Comparison of ENCODE assay signal across 13 cellular contexts in genomic region chr16:58882292-58882691, GRCh38.
DNase-seq lines count a peak whose midpoint lies in the region; ATAC-seq and TF ChIP-seq lines count a peak whose summit lies in the region.
"Had no signal": no experiment of that assay in that cellular context is flagged by ENCODE, and none has a peak within 500 bp of the region (broad histone marks: within the 10 kb centered on the region; RNA-seq: fewer than 3 reads in every experiment).

No MANE protein-coding gene starts in this region.

- H3K9me3 Mint-ChIP-seq in stimulated activated effector memory CD8-positive, alpha-beta T cell treated with anti-CD3 and anti-CD28 coated beads, Interleukin-12 subunit alpha, Interleukin-12 subunit beta, amount 100 ng/mL, for 72 hours: peaks cover 5% of the 10 kb centered on the region
- peaks cover 15% of the 10 kb centered on the region for H3K9me3 Mint-ChIP-seq in progenitor cell of endocrine pancreas (ENCODE audit: low read depth)

- no peaks in the 10 kb centered on the region for H3K4me1 Mint-ChIP-seq in stimulated activated effector memory CD8-positive, alpha-beta T cell treated with anti-CD3 and anti-CD28 coated beads, Interleukin-12 subunit alpha, Interleukin-12 subunit beta, amount 100 ng/mL, for 72 hours
- no peaks in the 10 kb centered on the region for H3K4me1 Mint-ChIP-seq in progenitor cell of endocrine pancreas (ENCODE audit: low read depth)
- H3K4me1 Mint-ChIP-seq: CD4-positive, alpha-beta memory T cell had no signal

- ATAC-seq in GM19463 (IDR thresholded peaks at IDR 0.05; ENCODE audit: unreplicated experiment): peak; percentile 86
- ATAC-seq in HG03066 (IDR thresholded peaks at IDR 0.05; ENCODE audit: low read depth, unreplicated experiment): peak; percentile 96
- ATAC-seq in stimulated activated effector memory CD8-positive, alpha-beta T cell treated with anti-CD3 and anti-CD28 coated beads, Interleukin-12 subunit alpha, Interleukin-12 subunit beta, amount 100 ng/mL, for 72 hours: no peak
- ATAC-seq: stimulated activated naive CD8-positive, alpha-beta T cell treated with anti-CD3 and anti-CD28 coated beads, Interleukin-15, Interleukin-2, amounts not matched to agents 100 U/mL and 50 U/mL, for 24 hours had no signal

- TF ChIP-seq CTCF in GM10266 (IDR thresholded peaks at IDR 0.05; ENCODE audit: control insufficient read depth, insufficient read depth, low read depth, missing control alignments) (no peak), progenitor cell of endocrine pancreas (IDR thresholded peaks at IDR 0.05; ENCODE audit: unreplicated experiment) (no peak)

- DNase-seq in GM10266 (ENCODE audit: extremely low spot score): peak; percentile 54
- peak; percentile 47 for DNase-seq in OCI-M1 (lab: John Stamatoyannopoulos, UW)
- DNase-seq in stimulated activated effector memory CD8-positive, alpha-beta T cell treated with anti-CD3 and anti-CD28 coated beads, Interleukin-12 subunit alpha, Interleukin-12 subunit beta, amount 100 ng/mL, for 72 hours (ENCODE audit: low spot score in 2 of 2): no peak
- DNase-seq in stimulated activated CD4-positive, alpha-beta T cell treated with anti-CD3 and anti-CD28 coated beads, Interleukin-2, amount 100 ng/mL, for 48 hours: no peak
- DNase-seq in activated naive CD4-positive, alpha-beta T cell treated with anti-CD3 and anti-CD28 coated beads, Interleukin-2, amount 50 U/mL, for 16 hours: no peak
- DNase-seq in progenitor cell of endocrine pancreas (ENCODE audit: low spot score, unreplicated experiment): no peak
- DNase-seq: CD4-positive, alpha-beta memory T cell; cerebellar nuclear complex; NCI-H748 treated with DMSO at 0.1 percent for 48 hours; retina; stimulated activated naive CD8-positive, alpha-beta T cell treated with anti-CD3 and anti-CD28 coated beads, Interleukin-15, Interleukin-2, amounts not matched to agents 100 U/mL and 50 U/mL, for 24 hours had no signal

- no peaks in the 10 kb centered on the region for H3K36me3 Mint-ChIP-seq in stimulated activated effector memory CD8-positive, alpha-beta T cell treated with anti-CD3 and anti-CD28 coated beads, Interleukin-12 subunit alpha, Interleukin-12 subunit beta, amount 100 ng/mL, for 72 hours
- peaks cover 5% of the 10 kb centered on the region for H3K36me3 Mint-ChIP-seq in progenitor cell of endocrine pancreas (ENCODE audit: insufficient read depth)
- H3K36me3 Mint-ChIP-seq: CD4-positive, alpha-beta memory T cell had no signal

- H3K27me3 Mint-ChIP-seq in progenitor cell of endocrine pancreas: no peaks in the 10 kb centered on the region

- no peak overlapping the region for H3K4me3 Mint-ChIP-seq in stimulated activated effector memory CD8-positive, alpha-beta T cell treated with anti-CD3 and anti-CD28 coated beads, Interleukin-12 subunit alpha, Interleukin-12 subunit beta, amount 100 ng/mL, for 72 hours
- no peak overlapping the region for H3K4me3 Mint-ChIP-seq in progenitor cell of endocrine pancreas (ENCODE audit: low read depth)
- H3K4me3 Mint-ChIP-seq: CD4-positive, alpha-beta memory T cell had no signal

- no peak overlapping the region for H3K27ac Mint-ChIP-seq in stimulated activated effector memory CD8-positive, alpha-beta T cell treated with anti-CD3 and anti-CD28 coated beads, Interleukin-12 subunit alpha, Interleukin-12 subunit beta, amount 100 ng/mL, for 72 hours
- no peak overlapping the region for H3K27ac Mint-ChIP-seq in progenitor cell of endocrine pancreas
- H3K27ac Mint-ChIP-seq: CD4-positive, alpha-beta memory T cell had no signal

Comparison
In these comparisons a context has a peak if more than half of its experiments do, and no peak if none do; other contexts are left out.
1. DNase-seq: peak in GM10266 (single experiment) and OCI-M1 (single experiment); none in stimulated activated effector memory CD8-positive, alpha-beta T cell treated with anti-CD3 and anti-CD28 coated beads, Interleukin-12 subunit alpha, Interleukin-12 subunit beta, amount 100 ng/mL, for 72 hours (0 of 2), stimulated activated CD4-positive, alpha-beta T cell treated with anti-CD3 and anti-CD28 coated beads, Interleukin-2, amount 100 ng/mL, for 48 hours (0 of 2), activated naive CD4-positive, alpha-beta T cell treated with anti-CD3 and anti-CD28 coated beads, Interleukin-2, amount 50 U/mL, for 16 hours (single experiment) and progenitor cell of endocrine pancreas (single experiment).